Comparison of ENCODE assay signal across 1 cellular context in the genomic region with DNA sequence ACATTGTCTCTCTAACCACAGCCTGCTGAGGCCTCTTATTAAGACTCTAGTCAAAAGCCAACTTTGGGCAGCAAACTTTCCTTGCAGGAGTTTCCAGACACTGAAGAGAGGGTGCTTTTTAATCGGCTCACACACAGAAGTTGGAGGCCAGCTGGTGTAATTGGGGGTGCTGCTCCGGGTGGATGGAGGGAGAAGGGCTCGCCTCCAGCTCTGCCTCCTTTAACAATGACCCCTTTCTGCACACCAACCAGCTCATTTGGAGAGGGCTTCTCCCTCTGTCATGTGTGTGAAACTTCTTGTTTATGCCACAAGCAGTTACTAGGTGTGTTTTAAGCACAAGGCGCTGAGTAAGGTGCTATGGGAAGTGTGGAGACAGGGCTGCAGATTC.
TF ChIP-seq lines count a peak whose summit lies in the region.

No MANE protein-coding gene starts in this region.

TF ChIP-seq in H1, 55 proteins besides CTCF, POLR2A, EP300 and RAD21:
- TF ChIP-seq CREB1 (IDR thresholded peaks at IDR 0.05) (no peak), TEAD4 (IDR thresholded peaks at IDR 0.05; ENCODE audit: low read depth, low read length) (no peak), SUZ12 (IDR thresholded peaks at IDR 0.05; ENCODE audit: low read length) (no peak), GTF2F1 (IDR thresholded peaks at IDR 0.05; ENCODE audit: borderline replicate concordance, low read depth, low read length) (no peak), TCF12 (IDR thresholded peaks at IDR 0.05; ENCODE audit: low read depth, low read length) (no peak), POU5F1 (IDR thresholded peaks at IDR 0.05; ENCODE audit: low read depth, low read length) (no peak), SP4 (IDR thresholded peaks at IDR 0.05; ENCODE audit: low read length) (no peak), SIRT6 (IDR thresholded peaks at IDR 0.05; ENCODE audit: low read length) (no peak), RNF2 (IDR thresholded peaks at IDR 0.05; ENCODE audit: borderline replicate concordance, low read depth, low read length, missing control alignments, poor library complexity, severe bottlenecking) (no peak), ZNF274 (IDR thresholded peaks at IDR 0.05; ENCODE audit: borderline replicate concordance, extremely low read depth, low read length) (no peak)
TF ChIP-seq in H1: peak in this region for 0.
